31 cellular contexts compared by ENCODE assay signal in genomic region chr4:53465891-53466290, GRCh38.
"Had no signal": no experiment of that assay in that cellular context is flagged by ENCODE, and none has a peak within 500 bp of the region (broad histone marks: within the 10 kb centered on the region; RNA-seq: fewer than 3 reads in every experiment).

No MANE protein-coding gene starts in this region.

- H3K27ac ChIP-seq: neural progenitor cell, ovary, parathyroid adenoma, psoas muscle, right lobe of liver, sigmoid colon, skin epidermis, spleen, suprapubic skin, testis, tibial artery, transverse colon, upper lobe of right lung, uterus had no signal

- H3K4me3 Mint-ChIP-seq: naive thymus-derived CD4-positive, alpha-beta T cell; natural killer cell; nephron; neural progenitor cell; stimulated activated memory B cell treated with anti-CD40 and anti-IgM and Interleukin-4, amounts not matched to agents 10 μg/mL and 1 μg/mL and 100 μg/mL, for 72 hours; stimulated activated naive CD8-positive, alpha-beta T cell treated with anti-CD3 and anti-CD28 coated beads, Interleukin-15, amount 100 ng/mL, for 72 hours; type B pancreatic cell had no signal

- H3K27ac Mint-ChIP-seq: naive thymus-derived CD4-positive, alpha-beta T cell; natural killer cell; neural progenitor cell; progenitor cell of endocrine pancreas; stimulated activated memory B cell treated with anti-CD40 and anti-IgM and Interleukin-4, amounts not matched to agents 10 μg/mL and 1 μg/mL and 100 μg/mL, for 72 hours; type B pancreatic cell had no signal

- H3K9me3 ChIP-seq: ovary, psoas muscle, right lobe of liver, testis, transverse colon, upper lobe of right lung, uterus had no signal

- H3K4me3 ChIP-seq: neural progenitor cell, ovary, psoas muscle, right lobe of liver, sigmoid colon, skin epidermis, smooth muscle cell, spleen, suprapubic skin, testis, tibial artery, transverse colon, upper lobe of right lung, uterus had no signal

- H3K9ac ChIP-seq: neural progenitor cell, parathyroid adenoma had no signal

- H3K4me1 Mint-ChIP-seq: naive thymus-derived CD4-positive, alpha-beta T cell; natural killer cell; neural progenitor cell; stimulated activated memory B cell treated with anti-CD40 and anti-IgM and Interleukin-4, amounts not matched to agents 10 μg/mL and 1 μg/mL and 100 μg/mL, for 72 hours; stimulated activated naive CD8-positive, alpha-beta T cell treated with anti-CD3 and anti-CD28 coated beads, Interleukin-15, amount 100 ng/mL, for 72 hours had no signal

- H3K79me2 ChIP-seq: parathyroid adenoma had no signal

- DNase-seq: naive thymus-derived CD4-positive, alpha-beta T cell; natural killer cell; occipital lobe; ovary; psoas muscle; right lobe of liver; sigmoid colon; spleen; stimulated activated CD4-positive, alpha-beta T cell treated with anti-CD3 and anti-CD28 coated beads, Interleukin-12 subunit alpha, Interleukin-12 subunit beta, amount 100 ng/mL, for 4 hours; stimulated activated CD4-positive, alpha-beta T cell treated with anti-CD3 and anti-CD28 coated beads, Interleukin-1b, Interleukin-23, amount 100 ng/mL, for 48 hours; stimulated activated CD4-positive, alpha-beta T cell treated with anti-CD3 and anti-CD28 coated beads, Interleukin-4, amount 100 ng/mL, for 1 hour; stimulated activated CD4-positive, alpha-beta T cell treated with anti-CD3 and anti-CD28 coated beads, Interleukin-4, amount 100 ng/mL, for 4 hours; stimulated activated CD8-positive, alpha-beta memory T cell treated with anti-CD3 and anti-CD28 coated beads, Interleukin-4, amount 100 ng/mL, for 48 hours; stimulated activated naive CD4-positive, alpha-beta T cell; stimulated activated naive CD8-positive, alpha-beta T cell treated with anti-CD3 and anti-CD28 coated beads, Interleukin-15, amount 100 ng/mL, for 72 hours; stimulated activated naive CD8-positive, alpha-beta T cell treated with anti-CD3 and anti-CD28 coated beads, Interleukin-15, Interleukin-2, amounts not matched to agents 100 U/mL and 50 U/mL, for 24 hours; substantia nigra; testis; tibial artery; transverse colon; upper lobe of right lung; uterus had no signal

- H3K27me3 ChIP-seq: neural progenitor cell, ovary, right lobe of liver, sigmoid colon, spleen, suprapubic skin, testis, tibial artery, transverse colon, upper lobe of right lung, uterus had no signal

- H2AFZ ChIP-seq: neural progenitor cell, parathyroid adenoma had no signal

- H3K27me3 Mint-ChIP-seq: naive thymus-derived CD4-positive, alpha-beta T cell; progenitor cell of endocrine pancreas; stimulated activated memory B cell treated with anti-CD40 and anti-IgM and Interleukin-4, amounts not matched to agents 10 μg/mL and 1 μg/mL and 100 μg/mL, for 72 hours; stimulated activated naive CD8-positive, alpha-beta T cell treated with anti-CD3 and anti-CD28 coated beads, Interleukin-15, amount 100 ng/mL, for 72 hours; type B pancreatic cell had no signal

- H3K4me2 ChIP-seq: neural progenitor cell, smooth muscle cell had no signal

- H3K36me3 ChIP-seq: neural progenitor cell, ovary, uterus had no signal

- H3K4me1 ChIP-seq: neural progenitor cell, parathyroid adenoma, psoas muscle, right lobe of liver, sigmoid colon, spleen, suprapubic skin, testis, tibial artery, transverse colon, upper lobe of right lung, uterus had no signal
